Comparison of ENCODE assay signal across 27 cellular contexts in the genomic region with DNA sequence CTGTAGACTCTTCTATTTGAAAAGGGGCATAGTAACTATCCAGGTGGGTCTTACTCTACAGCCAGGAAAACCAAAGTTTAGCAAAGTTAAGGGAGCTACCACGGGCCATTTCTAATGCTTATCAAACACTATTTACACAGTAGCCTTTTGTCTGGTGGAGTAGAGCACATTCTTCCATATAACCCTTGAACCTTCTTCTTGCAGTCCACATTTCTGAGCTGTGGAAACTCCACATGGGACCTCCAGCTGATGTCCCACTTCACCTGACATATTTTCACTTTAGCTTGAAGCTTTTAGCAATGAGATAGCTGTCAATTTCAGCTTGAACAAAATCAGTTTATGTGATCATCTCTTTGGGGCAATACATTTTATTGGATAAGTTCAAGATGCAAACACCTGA.
"Had no signal": no experiment of that assay in that cellular context is flagged by ENCODE, and none has a peak within 500 bp of the region (broad histone marks: within the 10 kb centered on the region; RNA-seq: fewer than 3 reads in every experiment).

No MANE protein-coding gene starts in this region.

- H3K4me1 Mint-ChIP-seq: stimulated activated effector memory CD8-positive, alpha-beta T cell treated with anti-CD3 and anti-CD28 coated beads, Interleukin-12 subunit alpha, Interleukin-12 subunit beta, amount 100 ng/mL, for 72 hours; stimulated activated memory B cell treated with anti-CD40 and anti-IgM and Interleukin-4, amounts not matched to agents 10 μg/mL and 1 μg/mL and 100 μg/mL, for 72 hours; stimulated activated naive B cell treated with anti-CD40 and anti-IgM and Interleukin-4, amounts not matched to agents 10 μg/mL and 1 μg/mL and 100 μg/mL, for 72 hours; stimulated activated naive CD8-positive, alpha-beta T cell treated with anti-CD3 and anti-CD28 coated beads, Interleukin-15, amount 100 ng/mL, for 72 hours had no signal

- DNase-seq: stimulated activated CD4-positive, alpha-beta T cell treated with anti-CD3 and anti-CD28 coated beads, Interleukin-2, amount 100 ng/mL, for 48 hours; stimulated activated CD4-positive, alpha-beta T cell treated with anti-CD3 and anti-CD28 coated beads, Interleukin-4, amount 100 ng/mL, for 1 hour; stimulated activated CD4-positive, alpha-beta T cell treated with anti-CD3 and anti-CD28 coated beads, Interleukin-4, amount 100 ng/mL, for 24 hours; stimulated activated CD4-positive, alpha-beta T cell treated with anti-CD3 and anti-CD28 coated beads, Interleukin-4, amount 100 ng/mL, for 4 hours; stimulated activated CD8-positive, alpha-beta memory T cell treated with anti-CD3 and anti-CD28 coated beads, Interleukin-4, amount 100 ng/mL, for 48 hours; stimulated activated naive B cell treated with anti-CD40 and anti-IgM and Interleukin-4, amounts not matched to agents 10 μg/mL and 1 μg/mL and 100 μg/mL, for 72 hours; stimulated activated naive CD4-positive, alpha-beta T cell; stimulated activated naive CD4-positive, alpha-beta T cell treated with Interleukin-2 at 50 U/mL for 16 hours; stimulated activated naive CD8-positive, alpha-beta T cell treated with anti-CD3 and anti-CD28 coated beads, Interleukin-15, amount 100 ng/mL, for 72 hours; stimulated activated naive CD8-positive, alpha-beta T cell treated with anti-CD3 and anti-CD28 coated beads, Interleukin-15, Interleukin-2, amounts not matched to agents 100 U/mL and 50 U/mL, for 24 hours; stomach; testis; thyroid gland; transverse colon; trophoblast cell; upper lobe of left lung; upper lobe of right lung; uterus had no signal

- ATAC-seq: stimulated activated effector memory CD8-positive, alpha-beta T cell treated with anti-CD3 and anti-CD28 coated beads, Interleukin-12 subunit alpha, Interleukin-12 subunit beta, amount 100 ng/mL, for 72 hours; stimulated activated memory B cell treated with anti-CD40 and anti-IgM and Interleukin-4, amounts not matched to agents 10 μg/mL and 1 μg/mL and 100 μg/mL, for 72 hours; stimulated activated naive B cell treated with anti-CD40 and anti-IgM and Interleukin-4, amounts not matched to agents 10 μg/mL and 1 μg/mL and 100 μg/mL, for 72 hours; stimulated activated naive CD8-positive, alpha-beta T cell treated with anti-CD3 and anti-CD28 coated beads, Interleukin-15, amount 100 ng/mL, for 72 hours; stimulated activated naive CD8-positive, alpha-beta T cell treated with anti-CD3 and anti-CD28 coated beads, Interleukin-15, Interleukin-2, amounts not matched to agents 100 U/mL and 50 U/mL, for 24 hours; upper lobe of right lung had no signal

- H3K36me3 ChIP-seq: stomach, suprapubic skin, thoracic aorta, thyroid gland, tibial nerve, transverse colon, upper lobe of left lung, upper lobe of right lung, uterus, vagina had no signal

- H3K4me3 ChIP-seq: stomach, suprapubic skin, testis, thoracic aorta, thyroid gland, tibial nerve, transverse colon, upper lobe of left lung, upper lobe of right lung, uterus, vagina had no signal

- H3K27me3 ChIP-seq: stomach, suprapubic skin, testis, thyroid gland, tibial nerve, transverse colon, upper lobe of left lung, upper lobe of right lung, uterus, vagina had no signal

- H3K9me3 Mint-ChIP-seq: stimulated activated memory B cell treated with anti-CD40 and anti-IgM and Interleukin-4, amounts not matched to agents 10 μg/mL and 1 μg/mL and 100 μg/mL, for 72 hours; stimulated activated naive B cell treated with anti-CD40 and anti-IgM and Interleukin-4, amounts not matched to agents 10 μg/mL and 1 μg/mL and 100 μg/mL, for 72 hours; stimulated activated naive CD8-positive, alpha-beta T cell treated with anti-CD3 and anti-CD28 coated beads, Interleukin-15, amount 100 ng/mL, for 72 hours; stimulated activated naive CD8-positive, alpha-beta T cell treated with anti-CD3 and anti-CD28 coated beads, Interleukin-15, Interleukin-2, amounts not matched to agents 100 ng/mL and 50 ng/mL, for 24 hours; type B pancreatic cell had no signal

- H3K27ac Mint-ChIP-seq: stimulated activated effector memory CD8-positive, alpha-beta T cell treated with anti-CD3 and anti-CD28 coated beads, Interleukin-12 subunit alpha, Interleukin-12 subunit beta, amount 100 ng/mL, for 72 hours; stimulated activated memory B cell treated with anti-CD40 and anti-IgM and Interleukin-4, amounts not matched to agents 10 μg/mL and 1 μg/mL and 100 μg/mL, for 72 hours; stimulated activated naive B cell treated with anti-CD40 and anti-IgM and Interleukin-4, amounts not matched to agents 10 μg/mL and 1 μg/mL and 100 μg/mL, for 72 hours; stimulated activated naive CD8-positive, alpha-beta T cell treated with anti-CD3 and anti-CD28 coated beads, Interleukin-15, amount 100 ng/mL, for 72 hours; stimulated activated naive CD8-positive, alpha-beta T cell treated with anti-CD3 and anti-CD28 coated beads, Interleukin-15, Interleukin-2, amounts not matched to agents 100 ng/mL and 50 ng/mL, for 24 hours; type B pancreatic cell had no signal

- H3K27me3 Mint-ChIP-seq: stimulated activated memory B cell treated with anti-CD40 and anti-IgM and Interleukin-4, amounts not matched to agents 10 μg/mL and 1 μg/mL and 100 μg/mL, for 72 hours; stimulated activated naive B cell treated with anti-CD40 and anti-IgM and Interleukin-4, amounts not matched to agents 10 μg/mL and 1 μg/mL and 100 μg/mL, for 72 hours; stimulated activated naive CD8-positive, alpha-beta T cell treated with anti-CD3 and anti-CD28 coated beads, Interleukin-15, amount 100 ng/mL, for 72 hours; stimulated activated naive CD8-positive, alpha-beta T cell treated with anti-CD3 and anti-CD28 coated beads, Interleukin-15, Interleukin-2, amounts not matched to agents 100 ng/mL and 50 ng/mL, for 24 hours had no signal

- H3K36me3 Mint-ChIP-seq: stimulated activated effector memory CD8-positive, alpha-beta T cell treated with anti-CD3 and anti-CD28 coated beads, Interleukin-12 subunit alpha, Interleukin-12 subunit beta, amount 100 ng/mL, for 72 hours; stimulated activated memory B cell treated with anti-CD40 and anti-IgM and Interleukin-4, amounts not matched to agents 10 μg/mL and 1 μg/mL and 100 μg/mL, for 72 hours; stimulated activated naive B cell treated with anti-CD40 and anti-IgM and Interleukin-4, amounts not matched to agents 10 μg/mL and 1 μg/mL and 100 μg/mL, for 72 hours; type B pancreatic cell had no signal

- H3K4me1 ChIP-seq: stomach, suprapubic skin, testis, thyroid gland, tibial nerve, transverse colon, upper lobe of left lung, upper lobe of right lung, uterus, vagina had no signal

- H3K9me3 ChIP-seq: stomach, suprapubic skin, testis, thoracic aorta, thyroid gland, tibial nerve, transverse colon, upper lobe of left lung, upper lobe of right lung, uterus, vagina had no signal

- FAIRE-seq: urothelium cell line had no signal

- H3K4me3 Mint-ChIP-seq: stimulated activated effector memory CD8-positive, alpha-beta T cell treated with anti-CD3 and anti-CD28 coated beads, Interleukin-12 subunit alpha, Interleukin-12 subunit beta, amount 100 ng/mL, for 72 hours; stimulated activated memory B cell treated with anti-CD40 and anti-IgM and Interleukin-4, amounts not matched to agents 10 μg/mL and 1 μg/mL and 100 μg/mL, for 72 hours; stimulated activated naive B cell treated with anti-CD40 and anti-IgM and Interleukin-4, amounts not matched to agents 10 μg/mL and 1 μg/mL and 100 μg/mL, for 72 hours; stimulated activated naive CD8-positive, alpha-beta T cell treated with anti-CD3 and anti-CD28 coated beads, Interleukin-15, amount 100 ng/mL, for 72 hours; stimulated activated naive CD8-positive, alpha-beta T cell treated with anti-CD3 and anti-CD28 coated beads, Interleukin-15, Interleukin-2, amounts not matched to agents 100 ng/mL and 50 ng/mL, for 24 hours; type B pancreatic cell had no signal

- H3K27ac ChIP-seq: stomach, suprapubic skin, testis, thoracic aorta, thyroid gland, tibial nerve, transverse colon, upper lobe of left lung, upper lobe of right lung, uterus, vagina had no signal
